In genomic region chr1:934991-935750, GRCh38 we compare ENCODE assay signal across 1 cellular context.
TF ChIP-seq lines count a peak whose summit lies in the region.

No MANE protein-coding gene starts in this region.

TF ChIP-seq in HEK293, 187 proteins besides CTCF, POLR2A, EP300 and RAD21 (continued from another document):
- TF ChIP-seq ZNF518A (tag by site-specific recombination; conservative IDR thresholded peaks at IDR 0.05; ENCODE audit: low read depth) (no peak), TRIM28 (IDR thresholded peaks at IDR 0.05; ENCODE audit: borderline replicate concordance, low read length) (peak; percentile 53; the same call in 1 of the 2 replicates), ZNF600 (tag by site-specific recombination; IDR thresholded peaks at IDR 0.05) (no peak), ZNF548 (tag by site-specific recombination; IDR thresholded peaks at IDR 0.05) (no peak), ZNF473 (tag by site-specific recombination; IDR thresholded peaks at IDR 0.05) (no peak), ZNF132 (tag by site-specific recombination; IDR thresholded peaks at IDR 0.05; ENCODE audit: borderline replicate concordance) (no peak), ZNF645 (tag by site-specific recombination; IDR thresholded peaks at IDR 0.05) (no peak), TCF7L2 (IDR thresholded peaks at IDR 0.05; ENCODE audit: borderline replicate concordance, low read depth, low read length) (no peak), ZNF529 (tag by site-specific recombination; IDR thresholded peaks at IDR 0.05; ENCODE audit: insufficient replicate concordance) (no peak), ZNF174 (tag by site-specific recombination; IDR thresholded peaks at IDR 0.05) (no peak)
